ENCODE assay signal across 21 cellular contexts in genomic region chr6:79712144-79712543, GRCh38.
"Had no signal": no experiment of that assay in that cellular context is flagged by ENCODE, and none has a peak within 500 bp of the region (broad histone marks: within the 10 kb centered on the region; RNA-seq: fewer than 3 reads in every experiment).

No MANE protein-coding gene starts in this region.

- ATAC-seq: foreskin keratinocyte; gastroesophageal sphincter; heart left ventricle; natural killer cell treated with Interleukin-12 subunit alpha and Interleukin-12 subunit beta and Interleukin-15 and Interleukin-18, amount 100 ng/mL, for 72 hours; sciatic nerve; stimulated activated effector memory CD8-positive, alpha-beta T cell treated with anti-CD3 and anti-CD28 coated beads, Interleukin-12 subunit alpha, Interleukin-12 subunit beta, amount 100 ng/mL, for 72 hours; upper lobe of right lung had no signal

- DNase-seq: colonic mucosa; effector memory CD4-positive, alpha-beta T cell; foreskin keratinocyte; heart left ventricle; kidney; naive B cell; stimulated activated CD4-positive, alpha-beta T cell treated with anti-CD3 and anti-CD28 coated beads, Interleukin-2, amount 100 ng/mL, for 24 hours; stimulated activated CD4-positive, alpha-beta T cell treated with anti-CD3 and anti-CD28 coated beads, Interleukin-4, amount 100 ng/mL, for 24 hours; stimulated activated naive CD4-positive, alpha-beta T cell treated with Interleukin-2 at 50 U/mL for 16 hours; stomach; transverse colon; upper lobe of right lung had no signal

- H3K4me1 ChIP-seq: colonic mucosa, foreskin keratinocyte, transverse colon, upper lobe of right lung, vagina had no signal

- H3K27ac ChIP-seq: colonic mucosa, esophagus muscularis mucosa, foreskin keratinocyte, gastroesophageal sphincter, heart left ventricle, hepatocyte, neural progenitor cell, stomach, transverse colon, upper lobe of right lung, vagina had no signal

- H3K9me3 ChIP-seq: colonic mucosa, esophagus muscularis mucosa, gastroesophageal sphincter, heart left ventricle, stomach, transverse colon, upper lobe of right lung, vagina had no signal

- H3K4me3 ChIP-seq: colonic mucosa, esophagus muscularis mucosa, gastroesophageal sphincter, heart left ventricle, hepatocyte, lung, neural progenitor cell, stomach, transverse colon, upper lobe of right lung, vagina had no signal

- H3K27me3 ChIP-seq: colonic mucosa, esophagus muscularis mucosa, foreskin keratinocyte, gastroesophageal sphincter, heart left ventricle, hepatocyte, neural progenitor cell, transverse colon, vagina had no signal
